ENCODE assay signal across 1 cellular context in the genomic region with DNA sequence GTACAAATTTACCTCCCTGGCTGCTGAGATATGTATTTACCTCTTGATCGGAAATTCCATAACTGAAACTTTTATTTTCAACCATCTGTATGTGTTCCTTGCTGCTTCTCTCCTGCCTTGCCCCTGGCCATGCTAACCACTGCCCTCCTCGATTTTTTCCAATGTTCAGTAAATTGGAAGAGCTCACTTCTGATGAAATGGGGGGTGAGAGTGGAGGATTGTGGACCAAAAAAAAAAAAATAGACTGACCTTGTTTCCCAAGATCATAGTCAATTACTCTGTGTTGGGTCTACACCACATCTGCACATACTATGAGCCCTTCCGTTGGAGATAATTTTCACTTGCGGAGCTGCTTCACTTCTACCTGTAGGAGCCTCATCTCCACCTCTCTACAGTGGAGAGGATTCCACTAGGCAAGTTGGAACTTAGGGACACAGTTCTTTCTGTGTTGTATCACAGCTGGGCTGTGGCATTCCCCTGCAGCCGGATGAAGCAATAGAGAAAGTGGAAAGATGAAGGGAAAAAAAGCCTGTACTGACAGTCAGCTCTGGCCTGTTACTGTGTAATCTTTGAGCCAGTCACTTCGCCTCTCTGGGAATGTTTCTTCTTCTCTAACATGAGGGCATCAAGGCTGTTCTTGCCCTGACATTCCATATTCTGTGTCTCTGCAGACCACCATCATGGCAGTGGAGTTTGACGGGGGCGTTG.
TF ChIP-seq lines count a peak whose summit lies in the region.

No MANE protein-coding gene starts in this region.

TF ChIP-seq in GM12878, 131 proteins besides CTCF, POLR2A, EP300 and RAD21:
- no peak for TF ChIP-seq FOXM1 (IDR thresholded peaks at IDR 0.05; ENCODE audit: low read depth, low read length)
- 0 out of 2 replicates have a peak, but pooled peaks have one; percentile 37 for TF ChIP-seq CHD1 (IDR thresholded peaks at IDR 0.05; ENCODE audit: low read depth, low read length)
- TF ChIP-seq, protein P1, sequence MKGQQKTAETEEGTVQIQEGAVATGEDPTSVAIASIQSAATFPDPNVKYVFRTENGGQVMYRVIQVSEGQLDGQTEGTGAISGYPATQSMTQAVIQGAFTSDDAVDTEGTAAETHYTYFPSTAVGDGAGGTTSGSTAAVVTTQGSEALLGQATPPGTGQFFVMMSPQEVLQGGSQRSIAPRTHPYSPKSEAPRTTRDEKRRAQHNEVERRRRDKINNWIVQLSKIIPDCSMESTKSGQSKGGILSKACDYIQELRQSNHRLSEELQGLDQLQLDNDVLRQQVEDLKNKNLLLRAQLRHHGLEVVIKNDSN (IDR thresholded peaks at IDR 0.05; ENCODE audit: borderline replicate concordance, extremely low read length, insufficient read depth, low read depth, low read length), result no peak
- TF ChIP-seq CREM (IDR thresholded peaks at IDR 0.05; ENCODE audit: low read depth), result no peak
- no peak for TF ChIP-seq CBX5 (IDR thresholded peaks at IDR 0.05; ENCODE audit: low read depth)
- no peak for TF ChIP-seq TBL1XR1 (IDR thresholded peaks at IDR 0.05; ENCODE audit: low read depth, low read length)
- no peak for TF ChIP-seq IKZF1 (conservative IDR thresholded peaks at IDR 0.05)
- peak; percentile 7; the same call in 1 of the 2 replicates for TF ChIP-seq RUNX3 (IDR thresholded peaks at IDR 0.05; ENCODE audit: low read length)
- no peak for TF ChIP-seq NRF1 (conservative IDR thresholded peaks at IDR 0.05; ENCODE audit: low read depth, low read length)
- no peak for TF ChIP-seq CBFB (IDR thresholded peaks at IDR 0.05; ENCODE audit: low read depth)
- TF ChIP-seq, protein P2, sequence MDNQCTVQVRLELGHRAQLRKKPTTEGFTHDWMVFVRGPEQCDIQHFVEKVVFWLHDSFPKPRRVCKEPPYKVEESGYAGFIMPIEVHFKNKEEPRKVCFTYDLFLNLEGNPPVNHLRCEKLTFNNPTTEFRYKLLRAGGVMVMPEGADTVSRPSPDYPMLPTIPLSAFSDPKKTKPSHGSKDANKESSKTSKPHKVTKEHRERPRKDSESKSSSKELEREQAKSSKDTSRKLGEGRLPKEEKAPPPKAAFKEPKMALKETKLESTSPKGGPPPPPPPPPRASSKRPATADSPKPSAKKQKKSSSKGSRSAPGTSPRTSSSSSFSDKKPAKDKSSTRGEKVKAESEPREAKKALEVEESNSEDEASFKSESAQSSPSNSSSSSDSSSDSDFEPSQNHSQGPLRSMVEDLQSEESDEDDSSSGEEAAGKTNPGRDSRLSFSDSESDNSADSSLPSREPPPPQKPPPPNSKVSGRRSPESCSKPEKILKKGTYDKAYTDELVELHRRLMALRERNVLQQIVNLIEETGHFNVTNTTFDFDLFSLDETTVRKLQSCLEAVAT (IDR thresholded peaks at IDR 0.05), result 0 out of 2 replicates have a peak, but pooled peaks have one; percentile 20
- TF ChIP-seq NR2C2 (IDR thresholded peaks at IDR 0.05; ENCODE audit: borderline replicate concordance, control insufficient read depth, insufficient read length, low read depth), result no peak
- TF ChIP-seq ZNF274 (IDR thresholded peaks at IDR 0.05; ENCODE audit: insufficient read depth, insufficient read length), result no peak
- TF ChIP-seq, protein P3, sequence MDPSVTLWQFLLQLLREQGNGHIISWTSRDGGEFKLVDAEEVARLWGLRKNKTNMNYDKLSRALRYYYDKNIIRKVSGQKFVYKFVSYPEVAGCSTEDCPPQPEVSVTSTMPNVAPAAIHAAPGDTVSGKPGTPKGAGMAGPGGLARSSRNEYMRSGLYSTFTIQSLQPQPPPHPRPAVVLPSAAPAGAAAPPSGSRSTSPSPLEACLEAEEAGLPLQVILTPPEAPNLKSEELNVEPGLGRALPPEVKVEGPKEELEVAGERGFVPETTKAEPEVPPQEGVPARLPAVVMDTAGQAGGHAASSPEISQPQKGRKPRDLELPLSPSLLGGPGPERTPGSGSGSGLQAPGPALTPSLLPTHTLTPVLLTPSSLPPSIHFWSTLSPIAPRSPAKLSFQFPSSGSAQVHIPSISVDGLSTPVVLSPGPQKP (IDR thresholded peaks at IDR 0.05; ENCODE audit: low read depth, low read length), result no peak
- no peak for TF ChIP-seq KDM1A (IDR thresholded peaks at IDR 0.05; ENCODE audit: borderline replicate concordance)
- no peak for TF ChIP-seq HDAC2 (IDR thresholded peaks at IDR 0.05)
- TF ChIP-seq NR2C1 (IDR thresholded peaks at IDR 0.05), result no peak
- TF ChIP-seq SP1 (IDR thresholded peaks at IDR 0.05; ENCODE audit: low read depth, low read length), result no peak
- TF ChIP-seq, protein P4, sequence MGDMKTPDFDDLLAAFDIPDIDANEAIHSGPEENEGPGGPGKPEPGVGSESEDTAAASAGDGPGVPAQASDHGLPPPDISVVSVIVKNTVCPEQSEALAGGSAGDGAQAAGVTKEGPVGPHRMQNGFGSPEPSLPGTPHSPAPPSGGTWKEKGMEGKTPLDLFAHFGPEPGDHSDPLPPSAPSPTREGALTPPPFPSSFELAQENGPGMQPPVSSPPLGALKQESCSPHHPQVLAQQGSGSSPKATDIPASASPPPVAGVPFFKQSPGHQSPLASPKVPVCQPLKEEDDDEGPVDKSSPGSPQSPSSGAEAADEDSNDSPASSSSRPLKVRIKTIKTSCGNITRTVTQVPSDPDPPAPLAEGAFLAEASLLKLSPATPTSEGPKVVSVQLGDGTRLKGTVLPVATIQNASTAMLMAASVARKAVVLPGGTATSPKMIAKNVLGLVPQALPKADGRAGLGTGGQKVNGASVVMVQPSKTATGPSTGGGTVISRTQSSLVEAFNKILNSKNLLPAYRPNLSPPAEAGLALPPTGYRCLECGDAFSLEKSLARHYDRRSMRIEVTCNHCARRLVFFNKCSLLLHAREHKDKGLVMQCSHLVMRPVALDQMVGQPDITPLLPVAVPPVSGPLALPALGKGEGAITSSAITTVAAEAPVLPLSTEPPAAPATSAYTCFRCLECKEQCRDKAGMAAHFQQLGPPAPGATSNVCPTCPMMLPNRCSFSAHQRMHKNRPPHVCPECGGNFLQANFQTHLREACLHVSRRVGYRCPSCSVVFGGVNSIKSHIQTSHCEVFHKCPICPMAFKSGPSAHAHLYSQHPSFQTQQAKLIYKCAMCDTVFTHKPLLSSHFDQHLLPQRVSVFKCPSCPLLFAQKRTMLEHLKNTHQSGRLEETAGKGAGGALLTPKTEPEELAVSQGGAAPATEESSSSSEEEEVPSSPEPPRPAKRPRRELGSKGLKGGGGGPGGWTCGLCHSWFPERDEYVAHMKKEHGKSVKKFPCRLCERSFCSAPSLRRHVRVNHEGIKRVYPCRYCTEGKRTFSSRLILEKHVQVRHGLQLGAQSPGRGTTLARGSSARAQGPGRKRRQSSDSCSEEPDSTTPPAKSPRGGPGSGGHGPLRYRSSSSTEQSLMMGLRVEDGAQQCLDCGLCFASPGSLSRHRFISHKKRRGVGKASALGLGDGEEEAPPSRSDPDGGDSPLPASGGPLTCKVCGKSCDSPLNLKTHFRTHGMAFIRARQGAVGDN (IDR thresholded peaks at IDR 0.05), result no peak
- TF ChIP-seq MYC (IDR thresholded peaks at IDR 0.05; ENCODE audit: insufficient read depth, insufficient read length, insufficient replicate concordance, low read length, severe bottlenecking), result no peak
- no peak for TF ChIP-seq CEBPB (IDR thresholded peaks at IDR 0.05; ENCODE audit: borderline replicate concordance in 1 of 2, low read depth in 2 of 2, low read length in 2 of 2)
- no peak for TF ChIP-seq CREB1 (IDR thresholded peaks at IDR 0.05; ENCODE audit: low read depth)
- TF ChIP-seq PML (IDR thresholded peaks at IDR 0.05; ENCODE audit: low read length), result no peak
- TF ChIP-seq BMI1 (IDR thresholded peaks at IDR 0.05; ENCODE audit: borderline replicate concordance), result no peak
- TF ChIP-seq STAT3 (IDR thresholded peaks at IDR 0.05; ENCODE audit: low read depth, low read length), result no peak
- no peak for TF ChIP-seq TCF12 (IDR thresholded peaks at IDR 0.05; ENCODE audit: low read depth, low read length)
- TF ChIP-seq FOXK2 (IDR thresholded peaks at IDR 0.05), result peak; percentile 41; the same call in 1 of the 2 replicates
- TF ChIP-seq EZH2 (IDR thresholded peaks at IDR 0.05; ENCODE audit: borderline replicate concordance, control insufficient read depth, low read depth, low read length), result no peak
- no peak for TF ChIP-seq DPF2 (IDR thresholded peaks at IDR 0.05)
- TF ChIP-seq, protein P5, sequence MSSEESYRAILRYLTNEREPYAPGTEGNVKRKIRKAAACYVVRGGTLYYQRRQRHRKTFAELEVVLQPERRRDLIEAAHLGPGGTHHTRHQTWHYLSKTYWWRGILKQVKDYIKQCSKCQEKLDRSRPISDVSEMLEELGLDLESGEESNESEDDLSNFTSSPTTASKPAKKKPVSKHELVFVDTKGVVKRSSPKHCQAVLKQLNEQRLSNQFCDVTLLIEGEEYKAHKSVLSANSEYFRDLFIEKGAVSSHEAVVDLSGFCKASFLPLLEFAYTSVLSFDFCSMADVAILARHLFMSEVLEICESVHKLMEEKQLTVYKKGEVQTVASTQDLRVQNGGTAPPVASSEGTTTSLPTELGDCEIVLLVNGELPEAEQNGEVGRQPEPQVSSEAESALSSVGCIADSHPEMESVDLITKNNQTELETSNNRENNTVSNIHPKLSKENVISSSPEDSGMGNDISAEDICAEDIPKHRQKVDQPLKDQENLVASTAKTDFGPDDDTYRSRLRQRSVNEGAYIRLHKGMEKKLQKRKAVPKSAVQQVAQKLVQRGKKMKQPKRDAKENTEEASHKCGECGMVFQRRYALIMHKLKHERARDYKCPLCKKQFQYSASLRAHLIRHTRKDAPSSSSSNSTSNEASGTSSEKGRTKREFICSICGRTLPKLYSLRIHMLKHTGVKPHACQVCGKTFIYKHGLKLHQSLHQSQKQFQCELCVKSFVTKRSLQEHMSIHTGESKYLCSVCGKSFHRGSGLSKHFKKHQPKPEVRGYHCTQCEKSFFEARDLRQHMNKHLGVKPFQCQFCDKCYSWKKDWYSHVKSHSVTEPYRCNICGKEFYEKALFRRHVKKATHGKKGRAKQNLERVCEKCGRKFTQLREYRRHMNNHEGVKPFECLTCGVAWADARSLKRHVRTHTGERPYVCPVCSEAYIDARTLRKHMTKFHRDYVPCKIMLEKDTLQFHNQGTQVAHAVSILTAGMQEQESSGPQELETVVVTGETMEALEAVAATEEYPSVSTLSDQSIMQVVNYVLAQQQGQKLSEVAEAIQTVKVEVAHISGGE (CRISPR knock-in tag; IDR thresholded peaks at IDR 0.05), result no peak
